1 cellular context compared by ENCODE assay signal in genomic region chr4:169202143-169202699, GRCh38.
TF ChIP-seq lines count a peak whose summit lies in the region.

No MANE protein-coding gene starts in this region.

TF ChIP-seq in liver, 16 proteins besides CTCF, POLR2A, EP300 and RAD21 (continued from another document):
- TF ChIP-seq NR2F2 (IDR thresholded peaks at IDR 0.05) (no peak), FOXA1 (IDR thresholded peaks at IDR 0.05) (no peak), SP1 (IDR thresholded peaks at IDR 0.05) (no peak), YY1 (IDR thresholded peaks at IDR 0.05) (no peak), HNF4G (IDR thresholded peaks at IDR 0.05) (no peak), EGR1 (IDR thresholded peaks at IDR 0.05; ENCODE audit: low read depth in 2 of 2) (no peak)
